In genomic region chr1:10693497-10694273, GRCh38 we compare ENCODE assay signal across 8 cellular contexts.
DNase-seq lines count a peak whose midpoint lies in the region; ATAC-seq and TF ChIP-seq lines count a peak whose summit lies in the region.

No MANE protein-coding gene starts in this region.

- peak overlapping the region; percentile 82 for H3K27ac Mint-ChIP-seq in activated naive CD8-positive, alpha-beta T cell treated with anti-CD3 and anti-CD28 coated beads, Interleukin-2, amount 10 ng/mL, durations not matched to agents 7 days and 5 days
- H3K27ac Mint-ChIP-seq in immature natural killer cell = peak overlapping the region; percentile 85 to 97 (median 95)

- H3K27me3 Mint-ChIP-seq in activated naive CD8-positive, alpha-beta T cell treated with anti-CD3 and anti-CD28 coated beads, Interleukin-2, amount 10 ng/mL, durations not matched to agents 7 days and 5 days = peaks cover 6% of the 10 kb centered on the region
- H3K27me3 Mint-ChIP-seq in immature natural killer cell (ENCODE audit: low read depth in 3 of 3) = peaks cover 2 to 18% (median 9%) of the 10 kb centered on the region in 3 donors

- POLR2A ChIA-PET in activated naive CD8-positive, alpha-beta T cell treated with anti-CD3 and anti-CD28 coated beads, Interleukin-2, amount 10 ng/mL, durations not matched to agents 7 days and 5 days (lab: Charles Lee) = interaction anchor here (0.5 to 0.8 kb wide), 2 partner anchors 100 to 1325 kb away, joined by 3 to 5 read pairs; no protein-coding TSS in a partner anchor

- in situ Hi-C loops in SK-MEL-5 (cut with HindIII; ENCODE audit: low pct_unique_long_range_greater_than_20kb, low sequenced_read_pairs) = no loop called here

- ATAC-seq in HG03045 (IDR thresholded peaks at IDR 0.05; ENCODE audit: unreplicated experiment) = peak; percentile 18
- ATAC-seq in activated naive CD8-positive, alpha-beta T cell treated with anti-CD3 and anti-CD28 coated beads, Interleukin-2, amount 10 ng/mL, durations not matched to agents 7 days and 5 days (ENCODE audit: low read depth) = peak; percentile 8

- peak overlapping the region; percentile 88 for H3K4me3 Mint-ChIP-seq in activated naive CD8-positive, alpha-beta T cell treated with anti-CD3 and anti-CD28 coated beads, Interleukin-2, amount 10 ng/mL, durations not matched to agents 7 days and 5 days
- peak overlapping the region; percentile 89 to 97 (median 94) for H3K4me3 Mint-ChIP-seq in immature natural killer cell

- no peak for TF ChIP-seq CTCF in GM12875 (IDR thresholded peaks at IDR 0.05; ENCODE audit: borderline replicate concordance, insufficient read depth, low read depth, low read length)

- H3K4me3 ChIP-seq in GM12875 (ENCODE audit: low read depth, low read length) = peak overlapping the region; percentile 66

- DNase-seq in SK-MEL-5 (ENCODE audit: low read depth, low spot score) (peak; percentile 13), immature natural killer cell (peak; percentile 54 to 63 (median 59)), HPDE6-E6E7 (ENCODE audit: extremely low spot score) (no peak), NCI-H526 treated with DMSO at 0.1 percent for 48 hours (lab: John Stamatoyannopoulos, UW) (no peak)
- DNase-seq in activated naive CD8-positive, alpha-beta T cell treated with anti-CD3 and anti-CD28 coated beads, Interleukin-2, amount 10 ng/mL, durations not matched to agents 7 days and 5 days = peak; percentile 73
- peak; percentile 25 to 30 for DNase-seq in stimulated activated CD4-positive, alpha-beta T cell treated with anti-CD3 and anti-CD28 coated beads, Interleukin-4, amount 100 ng/mL, for 4 hours

- no peaks in the 10 kb centered on the region for H3K36me3 Mint-ChIP-seq in activated naive CD8-positive, alpha-beta T cell treated with anti-CD3 and anti-CD28 coated beads, Interleukin-2, amount 10 ng/mL, durations not matched to agents 7 days and 5 days
- H3K36me3 Mint-ChIP-seq in immature natural killer cell = no peaks in the 10 kb centered on the region

- H3K9me3 Mint-ChIP-seq in activated naive CD8-positive, alpha-beta T cell treated with anti-CD3 and anti-CD28 coated beads, Interleukin-2, amount 10 ng/mL, durations not matched to agents 7 days and 5 days = no peaks in the 10 kb centered on the region
- H3K9me3 Mint-ChIP-seq in immature natural killer cell = no peaks in the 10 kb centered on the region

- peaks cover 17% of the 10 kb centered on the region for H3K4me1 Mint-ChIP-seq in activated naive CD8-positive, alpha-beta T cell treated with anti-CD3 and anti-CD28 coated beads, Interleukin-2, amount 10 ng/mL, durations not matched to agents 7 days and 5 days
- peaks cover 25 to 33% of the 10 kb centered on the region in 2 donors for H3K4me1 Mint-ChIP-seq in immature natural killer cell

Comparison
In these comparisons a context has a peak if more than half of its experiments do, and no peak if none do; other contexts are left out.
1. DNase-seq: peak in SK-MEL-5 (single experiment), activated naive CD8-positive, alpha-beta T cell treated with anti-CD3 and anti-CD28 coated beads, Interleukin-2, amount 10 ng/mL, durations not matched to agents 7 days and 5 days (single experiment), immature natural killer cell (3 of 3) and stimulated activated CD4-positive, alpha-beta T cell treated with anti-CD3 and anti-CD28 coated beads, Interleukin-4, amount 100 ng/mL, for 4 hours (2 of 2); none in HPDE6-E6E7 (single experiment) and NCI-H526 treated with DMSO at 0.1 percent for 48 hours (single experiment).